In genomic region chr18:79876497-79876896, GRCh38 we compare ENCODE assay signal across 22 cellular contexts.
DNase-seq lines count a peak whose midpoint lies in the region; ATAC-seq and TF ChIP-seq lines count a peak whose summit lies in the region.
"Had no signal": no experiment of that assay in that cellular context is flagged by ENCODE, and none has a peak within 500 bp of the region (broad histone marks: within the 10 kb centered on the region; RNA-seq: fewer than 3 reads in every experiment).

No MANE protein-coding gene starts in this region.

- intact Hi-C loops in cardiac septum (cut with DNase I), result no loop called here
- intact Hi-C loops in left ventricle myocardium inferior (cut with micrococcal nuclease), result no loop called here
- intact Hi-C loops in upper lobe of right lung (cut with DNase I), result no loop called here

- peak; percentile 71 for ATAC-seq in RWPE2 (ENCODE audit: low read depth)
- ATAC-seq in upper lobe of right lung, result no peak
- ATAC-seq in GM18498 (IDR thresholded peaks at IDR 0.05; ENCODE audit: unreplicated experiment), result no peak
- no peak for ATAC-seq in HG02798 (IDR thresholded peaks at IDR 0.05; ENCODE audit: poor library complexity, unreplicated experiment)
- ATAC-seq: HCT116; mucosa of descending colon; stimulated activated naive CD8-positive, alpha-beta T cell treated with anti-CD3 and anti-CD28 coated beads, Interleukin-15, amount 100 ng/mL, for 72 hours had no signal

- H3K27me3 ChIP-seq in left ventricle myocardium inferior (ENCODE audit: low read depth), result peaks cover 67% of the 10 kb centered on the region
- H3K27me3 ChIP-seq in RWPE2 (ENCODE audit: insufficient read depth, poor library complexity, severe bottlenecking), result peaks cover 21% of the 10 kb centered on the region
- H3K27me3 ChIP-seq in upper lobe of right lung, result peaks cover 6% of the 10 kb centered on the region

- DNase-seq in cardiac septum (ENCODE audit: low spot score) (peak; percentile 58), left ventricle myocardium inferior (no peak), RWPE2 (ENCODE audit: low spot score) (no peak), islet precursor cell (peak; percentile 47), upper lobe of right lung (peak; percentile 48), NCI-H226 (no peak)
- DNase-seq: activated CD4-positive, alpha-beta T cell treated with anti-CD3 and anti-CD28 coated beads for 48 hours; cerebellar nuclear complex; effector CD4-positive, alpha-beta T cell; erythroblast; mucosa of descending colon; NCI-H1048; NCI-H2081 treated with DMSO at 0.1 percent for 48 hours; NCI-H510A; T-helper 2 cell; tibial artery had no signal

- no peak for TF ChIP-seq CTCF in left ventricle myocardium inferior (IDR thresholded peaks at IDR 0.05; ENCODE audit: borderline replicate concordance)
- no peak for TF ChIP-seq CTCF in RWPE2 (IDR thresholded peaks at IDR 0.05; ENCODE audit: poor library complexity, severe bottlenecking)
- no peak for TF ChIP-seq CTCF in upper lobe of right lung (IDR thresholded peaks at IDR 0.05)

- H3K4me1 ChIP-seq in left ventricle myocardium inferior (no peaks in the 10 kb centered on the region), RWPE2 (ENCODE audit: insufficient read depth, poor library complexity, severe bottlenecking) (no peaks in the 10 kb centered on the region), upper lobe of right lung (no peaks in the 10 kb centered on the region)
- H3K4me1 ChIP-seq: tibial artery had no signal

- no peak overlapping the region for H3K4me3 ChIP-seq in left ventricle myocardium inferior
- no peak overlapping the region for H3K4me3 ChIP-seq in RWPE2 (ENCODE audit: severe bottlenecking)
- H3K4me3 ChIP-seq in upper lobe of right lung, result no peak overlapping the region
- H3K4me3 ChIP-seq: mucosa of descending colon, SK-N-MC, tibial artery had no signal

- H3K27ac ChIP-seq in left ventricle myocardium inferior (replicated peaks) (no peak overlapping the region), RWPE2 (ENCODE audit: poor library complexity, severe bottlenecking) (no peak overlapping the region), upper lobe of right lung (no peak overlapping the region)
- H3K27ac ChIP-seq: C4-2B, SK-N-MC, tibial artery had no signal

- H3K9me3 ChIP-seq in left ventricle myocardium inferior (replicated peaks) (peaks cover 6% of the 10 kb centered on the region), RWPE2 (ENCODE audit: severe bottlenecking) (no peaks in the 10 kb centered on the region), upper lobe of right lung (no peaks in the 10 kb centered on the region)
- H3K9me3 ChIP-seq: mucosa of descending colon, tibial artery had no signal

- H3K36me3 ChIP-seq in left ventricle myocardium inferior (no peaks in the 10 kb centered on the region), RWPE2 (ENCODE audit: low read depth) (no peaks in the 10 kb centered on the region), upper lobe of right lung (no peaks in the 10 kb centered on the region)
- H3K36me3 ChIP-seq: tibial artery had no signal

Comparison
In these comparisons a context has a peak if more than half of its experiments do, and no peak if none do; other contexts are left out.
1. DNase-seq: peak in cardiac septum (single experiment), islet precursor cell (single experiment) and upper lobe of right lung (single experiment); none in left ventricle myocardium inferior (single experiment), RWPE2 (single experiment) and NCI-H226 (single experiment).